In the genomic region with DNA sequence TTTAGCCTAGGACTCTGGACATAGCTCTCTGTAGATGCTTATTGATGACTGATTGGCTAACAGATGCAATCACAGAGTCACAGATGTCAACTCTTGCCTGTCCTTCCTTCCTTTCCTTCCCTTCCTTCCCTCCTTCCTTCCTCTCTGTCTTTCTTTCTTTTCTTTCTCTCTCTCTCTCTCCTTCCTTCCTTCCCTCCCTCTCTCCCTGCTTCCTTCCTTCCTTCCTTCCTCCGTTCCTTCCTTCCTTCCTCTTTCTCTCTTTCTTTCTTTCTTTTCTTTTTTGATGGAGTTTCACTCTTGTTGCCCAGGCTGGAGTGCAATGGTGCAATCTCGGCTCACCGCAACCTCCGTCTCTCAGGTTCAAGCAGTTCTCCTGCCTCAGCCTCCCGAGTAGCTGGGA, we compare ENCODE assay signal across 23 cellular contexts.
DNase-seq lines count a peak whose midpoint lies in the region; FAIRE-seq and TF ChIP-seq lines count a peak whose summit lies in the region.
"Had no signal": no experiment of that assay in that cellular context is flagged by ENCODE, and none has a peak within 500 bp of the region (broad histone marks: within the 10 kb centered on the region; RNA-seq: fewer than 3 reads in every experiment).

No MANE protein-coding gene starts in this region.

- no peak overlapping the region for H3K9ac ChIP-seq in BLaER1
- no peak overlapping the region for H3K9ac ChIP-seq in H1 (replicated peaks in 1 of 4; ENCODE audit: extremely low read depth in 1 of 4, low read depth in 3 of 4, low read length in 3 of 4)

- H2AFZ ChIP-seq in H1 (ENCODE audit: low read length): no peak overlapping the region
- H2AFZ ChIP-seq: GM23338 had no signal

- no peaks in the 10 kb centered on the region for H3K9me3 ChIP-seq in BLaER1
- H3K9me3 ChIP-seq in HEK293 (ENCODE audit: control insufficient read depth, insufficient read depth, low read depth, low read length): no peaks in the 10 kb centered on the region
- no peaks in the 10 kb centered on the region for H3K9me3 ChIP-seq in H1 (ENCODE audit: insufficient read depth in 2 of 2, low read depth in 1 of 2, low read length in 1 of 2)
- H3K9me3 ChIP-seq in thyroid gland: no peaks in the 10 kb centered on the region
- H3K9me3 ChIP-seq: A549, BE2C, Caco-2, HAP-1 had no signal

- TF ChIP-seq POLR2A in H1 (IDR thresholded peaks at IDR 0.05; ENCODE audit: control extremely low read depth in 1 of 2, low read depth in 2 of 2, low read length in 2 of 2) (no peak), thyroid gland (IDR thresholded peaks at IDR 0.05) (no peak)

- H4K91ac ChIP-seq in H1 (replicated peaks; ENCODE audit: insufficient read length, low read length): no peak overlapping the region

- no peak overlapping the region for H3K27ac Mint-ChIP-seq in activated CD4-positive, alpha-beta memory T cell treated with anti-CD3 and anti-CD28 coated beads for 36 hours
- H3K27ac Mint-ChIP-seq: CD4-positive, CD25-positive, alpha-beta regulatory T cell; CD8-positive, alpha-beta T cell; GM23338 had no signal

- H3K14ac ChIP-seq in H1 (ENCODE audit: insufficient read length): no peak overlapping the region

- H3K4me3 Mint-ChIP-seq in activated CD4-positive, alpha-beta memory T cell treated with anti-CD3 and anti-CD28 coated beads for 36 hours: no peak overlapping the region
- H3K4me3 Mint-ChIP-seq: CD4-positive, CD25-positive, alpha-beta regulatory T cell; CD8-positive, alpha-beta T cell; GM23338 had no signal

- H3K4ac ChIP-seq in H1 (replicated peaks; ENCODE audit: insufficient read length, low read depth, low read length): no peak overlapping the region

- H3K36me3 Mint-ChIP-seq in activated CD4-positive, alpha-beta memory T cell treated with anti-CD3 and anti-CD28 coated beads for 36 hours: no peaks in the 10 kb centered on the region
- H3K36me3 Mint-ChIP-seq: CD4-positive, CD25-positive, alpha-beta regulatory T cell; CD8-positive, alpha-beta T cell had no signal

- CTCF ChIA-PET in HEK293 (lab: Yijun Ruan, JAX): no interaction called here
- CTCF ChIA-PET in H1 (lab: Charles Lee; ENCODE audit: partially characterized antibody): interaction anchor here (0.7 to 0.8 kb wide), 2 partner anchors 108 to 351 kb away, joined by 3 read pairs; no protein-coding TSS in a partner anchor
- CTCF ChIA-PET in activated CD4-positive, alpha-beta memory T cell treated with anti-CD3 and anti-CD28 coated beads for 36 hours (lab: Charles Lee): no interaction called here

- H3K27ac ChIP-seq in BLaER1: 0 out of 2 replicates have a peak overlapping the region, but pooled peaks have one; percentile 4
- H3K27ac ChIP-seq in HEK293 (ENCODE audit: extremely low read depth, low read depth, low read length): no peak overlapping the region
- no peak overlapping the region for H3K27ac ChIP-seq in H1 (ENCODE audit: low read depth, low read length)
- H3K27ac ChIP-seq in thyroid gland: peak overlapping the region; percentile 85 to 93 (median 89)
- H3K27ac ChIP-seq: A549, C4-2B had no signal

- H3K4me3 ChIP-seq in BLaER1: no peak overlapping the region
- H3K4me3 ChIP-seq in HEK293 (ENCODE audit: low read depth, low read length): no peak overlapping the region
- H3K4me3 ChIP-seq in H1 (ENCODE audit: extremely low read depth in 1 of 4, insufficient read depth in 2 of 4, low read depth in 3 of 4, low read length in 4 of 4): no peak overlapping the region
- H3K4me3 ChIP-seq in thyroid gland (replicated peaks in 1 of 3): no peak overlapping the region
- H3K4me3 ChIP-seq: A549, GM23338, HAP-1 had no signal

- H3K56ac ChIP-seq in H1 (replicated peaks; ENCODE audit: insufficient read length, low read depth, low read length): no peak overlapping the region

- DNase-seq in H1 (ENCODE audit: low read depth in 1 of 2, low spot score in 2 of 2) (no peak), thyroid gland (no peak), KG1 (lab: John Stamatoyannopoulos, UW) (no peak), NCI-H2196 (lab: John Stamatoyannopoulos, UW; ENCODE audit: unreplicated experiment) (no peak)
- DNase-seq in activated CD4-positive, alpha-beta memory T cell treated with anti-CD3 and anti-CD28 coated beads for 36 hours: no peak
- DNase-seq: 8988T; AML-193; Caco-2; CD4-positive, CD25-positive, alpha-beta regulatory T cell; CD8-positive, alpha-beta T cell; DMS153; DND-41 had no signal

- no peaks in the 10 kb centered on the region for H3K4me1 Mint-ChIP-seq in activated CD4-positive, alpha-beta memory T cell treated with anti-CD3 and anti-CD28 coated beads for 36 hours (ENCODE audit: low read depth)
- H3K4me1 Mint-ChIP-seq: CD4-positive, CD25-positive, alpha-beta regulatory T cell had no signal

- no peak overlapping the region for H2BK15ac ChIP-seq in H1 (ENCODE audit: low read length)

- TF ChIP-seq RAD21 in H1 (IDR thresholded peaks at IDR 0.05 in 1 of 2, conservative IDR thresholded peaks at IDR 0.05 in 1 of 2; ENCODE audit: low read depth in 2 of 2, low read length in 2 of 2): no peak

- no peak overlapping the region for H4K5ac ChIP-seq in H1 (ENCODE audit: insufficient read length, low read depth, low read length)

- H3K23ac ChIP-seq in H1 (ENCODE audit: insufficient read length): no peak overlapping the region

- H3K79me2 ChIP-seq in H1 (ENCODE audit: control insufficient read depth in 1 of 2, insufficient read depth in 2 of 2, low read length in 2 of 2): no peaks in the 10 kb centered on the region

- H3K27me3 Mint-ChIP-seq in activated CD4-positive, alpha-beta memory T cell treated with anti-CD3 and anti-CD28 coated beads for 36 hours: peaks cover 11% of the 10 kb centered on the region
- H3K27me3 Mint-ChIP-seq: CD4-positive, CD25-positive, alpha-beta regulatory T cell had no signal

- no peak overlapping the region for H2BK12ac ChIP-seq in H1 (ENCODE audit: low read depth, low read length)

- 81% methylated on average over 5 of the region's 5 CpGs; no CpG with 5 or more reads in 1 of the 2 experiments for WGBS in H1 (ENCODE audit: extremely low coverage in 1 of 2, insufficient coverage in 1 of 2, insufficient read length in 1 of 2, insufficient replicate concordance in 2 of 2, low coverage in 1 of 2, low lambda C conversion rate in 2 of 2, missing lambda C conversion rate in 1 of 2), 2 experiments
- WGBS in thyroid gland, 2 donors: 94 to 96% methylated on average over 5 of the region's 5 CpGs

- H3K4me1 ChIP-seq in BLaER1 (peaks cover 13% of the 10 kb centered on the region), HEK293 (ENCODE audit: control insufficient read depth, insufficient read depth, low read length) (no peaks in the 10 kb centered on the region), H1 (replicated peaks in 1 of 4; ENCODE audit: control insufficient read depth in 3 of 4, insufficient read depth in 4 of 4, low read length in 3 of 4) (peaks cover 5 to 17% (median 10%) of the 10 kb centered on the region in 4 experiments; a peak in 6 of 7 replicates), thyroid gland (peaks cover 35 to 65% of the 10 kb centered on the region in 2 donors)
- H3K4me1 ChIP-seq: A549 had no signal

- H2AK5ac ChIP-seq in H1 (ENCODE audit: low read depth, low read length): no peak overlapping the region

- no peak for FAIRE-seq in H1 (lab: Jason Lieb, UNC)
- FAIRE-seq: A549, G401.6, GM12892, GM19239, H54 had no signal

- no peaks in the 10 kb centered on the region for H3K79me1 ChIP-seq in H1 (ENCODE audit: low read depth, low read length)

- no peaks in the 10 kb centered on the region for H3K9me3 Mint-ChIP-seq in activated CD4-positive, alpha-beta memory T cell treated with anti-CD3 and anti-CD28 coated beads for 36 hours
- H3K9me3 Mint-ChIP-seq: CD8-positive, alpha-beta T cell; GM23338 had no signal

- H3K23me2 ChIP-seq in H1 (ENCODE audit: low read depth, low read length): no peaks in the 10 kb centered on the region

- POLR2A ChIA-PET in HEK293 (lab: Yijun Ruan, JAX) (no interaction called here), H1 (lab: Charles Lee; ENCODE audit: partially characterized antibody) (no interaction called here)
- POLR2A ChIA-PET in activated CD4-positive, alpha-beta memory T cell treated with anti-CD3 and anti-CD28 coated beads for 36 hours (lab: Charles Lee): no interaction called here

- H3K4me2 ChIP-seq in BLaER1 (peak overlapping the region; percentile 48), H1 (ENCODE audit: insufficient read depth in 1 of 2, low read depth in 2 of 2, low read length in 2 of 2) (no peak overlapping the region)
- H3K4me2 ChIP-seq: A549, GM23338 had no signal

- intact Hi-C loops in thyroid gland (cut with DNase I): no loop called here
- intact Hi-C loops in activated CD4-positive, alpha-beta memory T cell treated with anti-CD3 and anti-CD28 coated beads for 36 hours (cut with micrococcal nuclease): no loop called here

- TF ChIP-seq CTCF in HEK293 (tag by site-specific recombination; IDR thresholded peaks at IDR 0.05): no peak
- no peak for TF ChIP-seq CTCF in H1 (IDR thresholded peaks at IDR 0.05; ENCODE audit: control extremely low read depth in 1 of 3, insufficient read depth in 1 of 3, low read depth in 1 of 3, low read length in 3 of 3)
- no peak for TF ChIP-seq CTCF in thyroid gland (IDR thresholded peaks at IDR 0.05)

- H2BK5ac ChIP-seq in H1 (ENCODE audit: low read depth, low read length): no peak overlapping the region

- no peak overlapping the region for H3K18ac ChIP-seq in H1 (ENCODE audit: extremely low read depth, low read length)

- 0 out of 2 replicates have a peak overlapping the region, but pooled peaks have one; percentile 34 for H2BK20ac ChIP-seq in H1 (ENCODE audit: low read length)

- H4K20me1 ChIP-seq in BLaER1 (no peaks in the 10 kb centered on the region), H1 (replicated peaks in 1 of 2; ENCODE audit: control insufficient read depth in 1 of 2, insufficient read depth in 2 of 2, low read length in 2 of 2) (no peaks in the 10 kb centered on the region)

- no peak overlapping the region for H4K8ac ChIP-seq in H1 (ENCODE audit: extremely low read depth, insufficient read depth, low read length)

- no peak for TF ChIP-seq EP300 in H1 (IDR thresholded peaks at IDR 0.05; ENCODE audit: borderline replicate concordance in 1 of 2, low read depth in 2 of 2, low read length in 2 of 2)

- H3K36me3 ChIP-seq in BLaER1 (no peaks in the 10 kb centered on the region), HEK293 (ENCODE audit: control insufficient read depth in 2 of 2, insufficient read depth in 1 of 2, low read length in 2 of 2) (no peaks in the 10 kb centered on the region), H1 (ENCODE audit: control insufficient read depth in 2 of 4, insufficient read depth in 4 of 4, low read length in 3 of 4) (no peaks in the 10 kb centered on the region), thyroid gland (no peaks in the 10 kb centered on the region)
- H3K36me3 ChIP-seq: HAP-1 had no signal

- no peak overlapping the region for H2BK120ac ChIP-seq in H1 (replicated peaks; ENCODE audit: low read depth, low read length)

- H3K27me3 ChIP-seq in BLaER1 (no peaks in the 10 kb centered on the region), H1 (replicated peaks in 1 of 4; ENCODE audit: control insufficient read depth in 3 of 4, extremely low read depth in 1 of 4, insufficient read depth in 3 of 4, low read length in 3 of 4) (no peaks in the 10 kb centered on the region), thyroid gland (no peaks in the 10 kb centered on the region)
- H3K27me3 ChIP-seq: BE2C had no signal

TF ChIP-seq in HEK293, 187 proteins besides CTCF, POLR2A, EP300 and RAD21 (continues in another document):
- TF ChIP-seq ZNF366 (tag by site-specific recombination; conservative IDR thresholded peaks at IDR 0.05): peak; percentile 66; the same call in 1 of the 2 replicates

TF ChIP-seq in H1, 55 proteins besides CTCF, POLR2A, EP300 and RAD21 (continues in another document):
- no peak for TF ChIP-seq CBX5 (IDR thresholded peaks at IDR 0.05; ENCODE audit: low read depth, low read length)

Comparison
In these comparisons a context has a peak if more than half of its experiments do, and no peak if none do; other contexts are left out.
1. H3K27ac ChIP-seq: peak in BLaER1 (single experiment) and thyroid gland (3 of 3); none in HEK293 (single experiment) and H1 (single experiment).